15 cellular contexts compared by ENCODE assay signal in genomic region chr14:103084021-103084919, GRCh38. TPM values are rescaled to one million over a fixed set of nuclear protein-coding genes. Genes with fewer than 3 reads are reported as not detected.
DNase-seq lines count a peak whose midpoint lies in the region; ATAC-seq and TF ChIP-seq lines count a peak whose summit lies in the region.
"Had no signal": no experiment of that assay in that cellular context is flagged by ENCODE, and none has a peak within 500 bp of the region (broad histone marks: within the 10 kb centered on the region; RNA-seq: fewer than 3 reads in every experiment).

Gene LBHD2, plus strand, starts transcription at chr14:103084210. Its CDS starts 1,803 bp downstream, at chr14:103086013.

- ATAC-seq in left colon, result peak; percentile 27

- H3K4me3 ChIP-seq in dorsolateral prefrontal cortex, result peak within 1 kb of the TSS in 38 of 59 donors; percentile 4 to 52 (median 28)
- H3K4me3 ChIP-seq in stomach, result peak within 1 kb of the TSS; percentile 19 to 36 (median 23)

- H3K36me3 ChIP-seq in stomach, result no peaks in the 10 kb centered on the region

- H3K27ac ChIP-seq in dorsolateral prefrontal cortex, result no peak within 1 kb of the TSS
- H3K27ac ChIP-seq in stomach, result no peak within 1 kb of the TSS

- DNase-seq in NCI-H1105 (lab: John Stamatoyannopoulos, UW), result peak; percentile 6
- no peak for DNase-seq in NCI-H1105 treated with DMSO at 0.1 percent for 48 hours (lab: John Stamatoyannopoulos, UW)
- DNase-seq in dorsolateral prefrontal cortex, result peak in 1 of 10 donors; percentile 30
- DNase-seq in left colon, result no peak
- DNase-seq in stomach, result no peak
- DNase-seq in activated T-cell treated with anti-CD3 and anti-CD28 coated beads, Interleukin-2, amount 50 U/mL, for 48 hours, result no peak
- no peak for DNase-seq in NCI-H69 (lab: John Stamatoyannopoulos, UW)
- no peak for DNase-seq in NCI-H226
- DNase-seq: activated naive CD4-positive, alpha-beta T cell treated with anti-CD3 and anti-CD28 coated beads, Interleukin-2, amount 50 U/mL, for 16 hours; DMS79; MV-4-11; OCI-M1 had no signal

- no peak for TF ChIP-seq POLR2A in stomach (IDR thresholded peaks at IDR 0.05)

- no peak for TF ChIP-seq EP300 in stomach (IDR thresholded peaks at IDR 0.05)

- no peak for TF ChIP-seq CTCF in dorsolateral prefrontal cortex (IDR thresholded peaks at IDR 0.05 in 54 of 56, conservative IDR thresholded peaks at IDR 0.05 in 2 of 56; ENCODE audit: low read depth in 1 of 56, partially characterized antibody in 56 of 56)
- no peak for TF ChIP-seq CTCF in stomach (IDR thresholded peaks at IDR 0.05)

- H3K4me1 ChIP-seq in stomach, result peaks cover 7 to 9% (median 8%) of the 10 kb centered on the region in 4 donors

- H3K27me3 ChIP-seq in dorsolateral prefrontal cortex (peaks cover 0 to 31% (median 14%) of the 10 kb centered on the region in 45 donors), stomach (peaks cover 3 to 76% (median 21%) of the 10 kb centered on the region in 3 donors)

- intact Hi-C loops in dorsolateral prefrontal cortex (cut with DNase I) (no loop called here), left colon (cut with DNase I, micrococcal nuclease) (no loop called here), stomach (cut with DNase I; ENCODE audit: low total_unique reads) (no loop called here)

- no peaks in the 10 kb centered on the region for H3K9me3 ChIP-seq in stomach

- WGBS in stomach, 5 donors, result 9 to 24% (median 21%) methylated on average over 44 to 61 of the region's 61 CpGs

RNA-seq across cellular contexts. Expression of gene LBHD2, which starts in this region (rescaled TPM):
- total RNA-seq in dorsolateral prefrontal cortex (1 to 10 TPM in 57 of 120 experiments, under 1 TPM in 20, not detected in 43; 0.58 to 5.7 (median 1.5) TPM), left colon (not detected), stomach (not detected)
- polyA plus RNA-seq in stomach, result not detected
- total RNA-seq: A172; activated CD8-positive, alpha-beta memory T cell treated with anti-CD3 and anti-CD28 coated beads for 36 hours; T-helper 2 cell treated with Interferon-gamma antibody and Interleukin-4, amounts not matched to agents 100 ng/mL and 5 ng/mL, for 36 hours had no signal

Comparison
In these comparisons a context has a peak if more than half of its experiments do, and no peak if none do; other contexts are left out.
1. Peak in ATAC-seq in left colon; RNA of the gene not detected or under 1 TPM.